ENCODE assay signal across 8 cellular contexts in the genomic region with DNA sequence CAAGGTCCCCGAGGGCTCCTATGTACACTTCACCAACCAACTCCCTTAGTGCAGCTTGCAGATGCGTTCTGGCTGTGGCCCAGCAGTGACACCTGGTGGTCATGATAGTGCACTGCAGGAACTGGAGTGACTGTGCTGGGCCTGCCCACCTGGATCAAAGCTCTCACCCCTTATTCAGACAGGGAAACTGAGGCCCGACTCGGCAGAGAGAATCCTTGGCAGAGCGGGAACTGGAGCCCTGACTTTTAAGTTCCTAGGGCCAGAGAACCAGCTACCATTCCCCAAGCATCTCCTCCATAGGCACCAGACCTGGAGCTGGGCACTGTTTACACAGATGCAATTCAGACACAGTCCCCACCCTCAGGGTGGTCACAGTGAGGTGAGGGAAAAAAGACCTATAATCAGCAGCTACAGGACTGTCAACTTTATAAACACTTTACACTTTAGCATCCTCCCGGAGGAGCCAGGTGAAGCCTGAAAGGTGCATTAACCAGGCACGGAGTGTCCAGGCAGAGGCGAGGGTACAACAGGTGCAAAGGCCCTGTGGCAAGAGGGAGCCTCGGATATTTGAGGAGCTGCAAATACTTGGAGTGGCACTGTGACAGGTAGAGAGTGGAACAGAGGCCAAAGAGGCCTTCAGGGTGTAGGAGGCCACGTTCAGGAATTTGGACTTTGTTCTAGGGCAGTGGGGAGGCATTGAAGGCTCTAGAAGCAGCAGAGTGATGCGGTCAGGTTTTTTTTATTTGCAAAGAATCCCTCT. TPM values are rescaled to one million over a fixed set of nuclear protein-coding genes. Genes with fewer than 3 reads are reported as not detected.
DNase-seq lines count a peak whose midpoint lies in the region; ATAC-seq and TF ChIP-seq lines count a peak whose summit lies in the region.

No MANE protein-coding gene starts in this region.

- TF ChIP-seq CTCF in Calu3 (IDR thresholded peaks at IDR 0.05; ENCODE audit: unreplicated experiment) (peak; percentile 90), epithelial cell of proximal tubule (conservative IDR thresholded peaks at IDR 0.05; ENCODE audit: low read depth, low read length) (peak; percentile 98)

- H3K36me3 ChIP-seq in NT2/D1 (ENCODE audit: insufficient read depth, insufficient read length, low read length), result no peaks in the 10 kb centered on the region

- CTCF ChIA-PET in Calu3 (lab: Charles Lee), result interaction anchor here (0.6 to 2.0 kb wide), 8 partner anchors 19 to 1194 kb away, joined by 3 to 6 read pairs (median 4); partner anchors contain the start of gene EMID1

- no peaks in the 10 kb centered on the region for H3K36me3 Mint-ChIP-seq in Calu3 (ENCODE audit: insufficient read depth, unreplicated experiment)
- no peaks in the 10 kb centered on the region for H3K36me3 Mint-ChIP-seq in natural killer cell treated with Interleukin-12 subunit alpha and Interleukin-12 subunit beta and Interleukin-15 and Interleukin-18, amount 100 ng/mL, for 72 hours

- H3K4me1 Mint-ChIP-seq in Calu3 (ENCODE audit: low read depth, unreplicated experiment), result peaks cover 9% of the 10 kb centered on the region
- peaks cover 0 to 3% of the 10 kb centered on the region in 2 donors for H3K4me1 Mint-ChIP-seq in natural killer cell treated with Interleukin-12 subunit alpha and Interleukin-12 subunit beta and Interleukin-15 and Interleukin-18, amount 100 ng/mL, for 72 hours (ENCODE audit: low read depth in 2 of 2)

- no TSS peak for BruUV-seq in Calu3 (replicated peaks; lab: Mats Ljungman, UMichigan)

- intact Hi-C loops in Calu3 (cut with micrococcal nuclease; ENCODE audit: unreplicated experiment), result loop anchor here (2.0 to 5.0 kb wide), 2 partner anchors 43 to 644 kb away; no protein-coding TSS in a partner anchor

- H3K4me1 ChIP-seq in NT2/D1 (ENCODE audit: insufficient read depth, insufficient read length), result no peaks in the 10 kb centered on the region

- DNase-seq in Calu3 (peak; percentile 77), NT2/D1 (ENCODE audit: low read depth, low spot score) (peak; percentile 32), epithelial cell of proximal tubule (ENCODE audit: low read depth) (no peak)
- DNase-seq in activated CD8-positive, alpha-beta memory T cell treated with anti-CD3 and anti-CD28 coated beads, Interleukin-2, amount 50 U/mL, for 48 hours, result peak; percentile 87
- DNase-seq in natural killer cell treated with Interleukin-12 subunit alpha and Interleukin-12 subunit beta and Interleukin-15 and Interleukin-18, amount 100 ng/mL, for 72 hours (ENCODE audit: low spot score), result peak; percentile 81
- peak; percentile 74 for DNase-seq in stimulated activated naive CD8-positive, alpha-beta T cell treated with anti-CD3 and anti-CD28 coated beads, Interleukin-15, Interleukin-2, amounts not matched to agents 100 U/mL and 50 U/mL, for 24 hours

- H3K27me3 Mint-ChIP-seq in Calu3 (ENCODE audit: unreplicated experiment), result peaks cover 42% of the 10 kb centered on the region
- H3K27me3 Mint-ChIP-seq in natural killer cell treated with Interleukin-12 subunit alpha and Interleukin-12 subunit beta and Interleukin-15 and Interleukin-18, amount 100 ng/mL, for 72 hours, result peaks cover 8 to 14% of the 10 kb centered on the region in 2 donors

- H3K4me3 Mint-ChIP-seq in Calu3 (ENCODE audit: low read depth, unreplicated experiment), result no peak overlapping the region
- no peak overlapping the region for H3K4me3 Mint-ChIP-seq in natural killer cell treated with Interleukin-12 subunit alpha and Interleukin-12 subunit beta and Interleukin-15 and Interleukin-18, amount 100 ng/mL, for 72 hours

- no peaks in the 10 kb centered on the region for H3K27me3 ChIP-seq in NT2/D1 (ENCODE audit: insufficient read depth, insufficient read length)

- peaks cover 14% of the 10 kb centered on the region for H3K9me3 ChIP-seq in NT2/D1 (ENCODE audit: insufficient read depth, low read length)

- peaks cover 2% of the 10 kb centered on the region for H3K9me3 Mint-ChIP-seq in Calu3 (ENCODE audit: low read depth, unreplicated experiment)
- H3K9me3 Mint-ChIP-seq in natural killer cell treated with Interleukin-12 subunit alpha and Interleukin-12 subunit beta and Interleukin-15 and Interleukin-18, amount 100 ng/mL, for 72 hours, result no peaks in the 10 kb centered on the region

- H3K27ac Mint-ChIP-seq in Calu3 (ENCODE audit: unreplicated experiment), result no peak overlapping the region
- H3K27ac Mint-ChIP-seq in natural killer cell treated with Interleukin-12 subunit alpha and Interleukin-12 subunit beta and Interleukin-15 and Interleukin-18, amount 100 ng/mL, for 72 hours, result no peak overlapping the region

- ATAC-seq in HG02798 (IDR thresholded peaks at IDR 0.05; ENCODE audit: poor library complexity, unreplicated experiment) (peak; percentile 55), GM19397 (IDR thresholded peaks at IDR 0.05; ENCODE audit: unreplicated experiment) (no peak)
- ATAC-seq in natural killer cell treated with Interleukin-12 subunit alpha and Interleukin-12 subunit beta and Interleukin-15 and Interleukin-18, amount 100 ng/mL, for 72 hours, result peak; percentile 82 to 85
- peak; percentile 94 for ATAC-seq in stimulated activated naive CD8-positive, alpha-beta T cell treated with anti-CD3 and anti-CD28 coated beads, Interleukin-15, Interleukin-2, amounts not matched to agents 100 U/mL and 50 U/mL, for 24 hours

- H3K4me3 ChIP-seq in NT2/D1 (ENCODE audit: insufficient read length, low read depth) (no peak overlapping the region), epithelial cell of proximal tubule (ENCODE audit: low read depth, low read length) (no peak overlapping the region)

- no peak overlapping the region for H3K9ac ChIP-seq in NT2/D1 (ENCODE audit: insufficient read length, low read depth)

RNA-seq across cellular contexts. Expression of gene RHBDD3, which starts 22.0 kb away (rescaled TPM):
- total RNA-seq in Calu3 (2022) (51.5 and 51.7 TPM in 2 replicates), epithelial cell of proximal tubule (28.2 and 36.0 TPM in 2 replicates)
- total RNA-seq in natural killer cell treated with Interleukin-12 subunit alpha and Interleukin-12 subunit beta and Interleukin-15 and Interleukin-18, amount 100 ng/mL, for 72 hours, result 10 to 100 TPM; 33.6 to 69.0 TPM

RNA-seq across cellular contexts. Expression of gene EWSR1, which starts 22.3 kb away (rescaled TPM):
- 368 and 374 TPM in 2 replicates for total RNA-seq in Calu3 (2022)
- total RNA-seq in epithelial cell of proximal tubule, result 211 and 328 TPM in 2 replicates
- 100 to 1,000 TPM; 344 to 348 TPM for total RNA-seq in natural killer cell treated with Interleukin-12 subunit alpha and Interleukin-12 subunit beta and Interleukin-15 and Interleukin-18, amount 100 ng/mL, for 72 hours

RNA-seq across cellular contexts. Expression of gene EMID1, which starts 40.1 kb away (rescaled TPM):
- total RNA-seq in Calu3 (2022) (1.1 and 2.4 TPM in 2 replicates), epithelial cell of proximal tubule (0.17 and 0.22 TPM in 2 replicates)
- under 1 TPM; 0.67 to 0.71 TPM for total RNA-seq in natural killer cell treated with Interleukin-12 subunit alpha and Interleukin-12 subunit beta and Interleukin-15 and Interleukin-18, amount 100 ng/mL, for 72 hours
